8 cellular contexts compared by ENCODE assay signal in genomic region chr2:69437751-69438154, GRCh38. TPM values are rescaled to one million over a fixed set of nuclear protein-coding genes. Genes with fewer than 3 reads are reported as not detected.
DNase-seq lines count a peak whose midpoint lies in the region; ATAC-seq, FAIRE-seq and TF ChIP-seq lines count a peak whose summit lies in the region.

No MANE protein-coding gene starts in this region.

- peaks cover 24% of the 10 kb centered on the region for H3K79me2 ChIP-seq in K562 (ENCODE audit: control insufficient read depth, insufficient read depth, low read length)

- H3K4me1 ChIP-seq in IMR-90 (ENCODE audit: control insufficient read depth, insufficient read depth, low read length) (peaks cover 4% of the 10 kb centered on the region), K562 (replicated peaks in 1 of 2; ENCODE audit: control insufficient read depth in 2 of 2, insufficient read depth in 2 of 2, low read length in 2 of 2) (peaks cover 15 to 16% of the 10 kb centered on the region in 2 experiments; a peak in 4 of 5 replicates)

- TF ChIP-seq CTCF in IMR-90 (conservative IDR thresholded peaks at IDR 0.05; ENCODE audit: low read depth, low read length): no peak
- no peak for TF ChIP-seq CTCF in K562 (IDR thresholded peaks at IDR 0.05 in 2 of 3, conservative IDR thresholded peaks at IDR 0.05 in 1 of 3; ENCODE audit: insufficient read depth in 2 of 3, low read depth in 1 of 3, low read length in 3 of 3)

- dilution Hi-C loops in IMR-90 (cut with HindIII; ENCODE audit: low sequenced_read_pairs, unreplicated experiment): no loop called here

- H4K8ac ChIP-seq in IMR-90 (ENCODE audit: low read depth in 2 of 2, low read length in 2 of 2): peak overlapping the region; percentile 95 to 97

- no peak for FAIRE-seq in K562 (lab: Jason Lieb, UNC)

- in situ Hi-C loops in IMR-90 (cut with MboI; ENCODE audit: low sequenced_read_pairs): no loop called here
- in situ Hi-C loops in K562 (cut with MboI): no loop called here

- POLR2A ChIA-PET in IMR-90 (lab: Charles Lee; ENCODE audit: unreplicated experiment) (no interaction called here), K562 (lab: Yijun Ruan, JAX) (interaction anchor here (0.5 to 3.0 kb wide), 19 partner anchors 8 to 541 kb away, joined by 3 to 14 read pairs (median 4); partner anchors contain the start of genes GFPT1 and MXD1)

- H2AFZ ChIP-seq in IMR-90 (replicated peaks; ENCODE audit: low read length, poor library complexity) (peak overlapping the region; percentile 86), K562 (ENCODE audit: low read depth, low read length) (peak overlapping the region; percentile 100)

- DNase-seq in CMK (ENCODE audit: low read depth) (peak; percentile 8), IMR-90 (no peak), K562 (ENCODE audit: extremely low read depth in 1 of 4, low spot score in 3 of 4) (no peak), substantia nigra (lab: John Stamatoyannopoulos, UW) (peak in 23 of 49 donors; percentile 12 to 94 (median 61)), kidney glomerular epithelial cell (lab: John Stamatoyannopoulos, UW) (no peak), putamen (ENCODE audit: low spot score) (no peak)

- H3K9ac ChIP-seq in IMR-90 (ENCODE audit: low read depth, low read length): peak overlapping the region; percentile 70
- H3K9ac ChIP-seq in K562 (ENCODE audit: insufficient read depth in 1 of 2, low read depth in 2 of 2, low read length in 2 of 2): peak overlapping the region; percentile 79 to 97

- peak overlapping the region; percentile 59 for H3K4me3 ChIP-seq in IMR-90 (ENCODE audit: insufficient read depth, low read depth, low read length)
- H3K4me3 ChIP-seq in K562: peak overlapping the region; percentile 75

- TF ChIP-seq RAD21 in IMR-90 (IDR thresholded peaks at IDR 0.05; ENCODE audit: low read length) (no peak), K562 (CRISPR knock-in tag; conservative IDR thresholded peaks at IDR 0.05 in 1 of 2, IDR thresholded peaks at IDR 0.05 in 1 of 2) (no peak)

- H3K27ac ChIP-seq in IMR-90 (ENCODE audit: insufficient read depth, low read length): peak overlapping the region; percentile 83
- H3K27ac ChIP-seq in K562 (ENCODE audit: extremely low read depth, low read depth, low read length): peak overlapping the region; percentile 96
- H3K27ac ChIP-seq in layer of hippocampus (ENCODE audit: low read depth, low read length): peak overlapping the region; percentile 88
- peak overlapping the region; percentile 98 for H3K27ac ChIP-seq in substantia nigra (ENCODE audit: low read depth, low read length, poor library complexity, severe bottlenecking)

- peak overlapping the region; percentile 11; the same call in 2 of the 3 replicates for H2BK15ac ChIP-seq in IMR-90 (ENCODE audit: low read depth, low read length)

- no peaks in the 10 kb centered on the region for H3K27me3 ChIP-seq in IMR-90 (ENCODE audit: control insufficient read depth, insufficient read depth, low read length)
- no peaks in the 10 kb centered on the region for H3K27me3 ChIP-seq in K562 (ENCODE audit: control insufficient read depth in 2 of 2, insufficient read depth in 2 of 2, low read length in 2 of 2)
- no peaks in the 10 kb centered on the region for H3K27me3 ChIP-seq in layer of hippocampus (ENCODE audit: control insufficient read depth, insufficient read depth, low read length)

- H2AK9ac ChIP-seq in IMR-90 (replicated peaks; ENCODE audit: low read depth, low read length, poor library complexity): peak overlapping the region; percentile 70

- peaks cover 22 to 34% of the 10 kb centered on the region in 2 experiments for H3K79me1 ChIP-seq in IMR-90 (ENCODE audit: low read depth in 1 of 2, low read length in 2 of 2)

- ATAC-seq in IMR-90 (ENCODE audit: low read depth): peak; percentile 9
- no peak for ATAC-seq in K562
- no peak for ATAC-seq in GM18502 (IDR thresholded peaks at IDR 0.05; ENCODE audit: poor library complexity, unreplicated experiment)

- H4K20me1 ChIP-seq in IMR-90 (ENCODE audit: insufficient read depth, low read length): no peaks in the 10 kb centered on the region
- H4K20me1 ChIP-seq in K562 (replicated peaks; ENCODE audit: control insufficient read depth, insufficient read depth, low read length): no peaks in the 10 kb centered on the region

- peak overlapping the region; percentile 23 for H3K56ac ChIP-seq in IMR-90 (ENCODE audit: extremely low read depth, insufficient read depth, low read length)

- H4K91ac ChIP-seq in IMR-90 (ENCODE audit: insufficient read depth, low read depth, low read length): peak overlapping the region; percentile 75

- H4K5ac ChIP-seq in IMR-90 (ENCODE audit: low read depth, low read length): peak overlapping the region; percentile 92

- peak overlapping the region; percentile 21 for H2BK120ac ChIP-seq in IMR-90 (ENCODE audit: low read depth, low read length)

- H3K23ac ChIP-seq in IMR-90 (ENCODE audit: low read depth, low read length): peak overlapping the region; percentile 19

- H2BK20ac ChIP-seq in IMR-90 (ENCODE audit: low read depth, low read length): peak overlapping the region; percentile 11

- peak overlapping the region; percentile 70 for H3K4ac ChIP-seq in IMR-90 (ENCODE audit: low read depth, low read length)

- BruUV-seq in IMR-90 (replicated peaks; lab: Mats Ljungman, UMichigan) (no TSS peak), K562 (replicated peaks; lab: Mats Ljungman, UMichigan) (TSS peak; percentile 97)

- peak overlapping the region; percentile 58 for H3K18ac ChIP-seq in IMR-90 (ENCODE audit: low read depth, low read length)

- CTCF ChIA-PET in IMR-90 (lab: Yijun Ruan, JAX) (interaction anchor here (0.6 to 1.0 kb wide), 3 partner anchors 13 to 484 kb away, joined by 3 to 6 read pairs (median 4); no protein-coding TSS in a partner anchor), K562 (lab: Yijun Ruan, JAX; ENCODE audit: low intra/inter-chr PET ratio) (no interaction called here)

- peak overlapping the region; percentile 64 for H2BK5ac ChIP-seq in IMR-90 (ENCODE audit: low read depth, low read length, poor library complexity, severe bottlenecking)

- H2AK5ac ChIP-seq in IMR-90 (ENCODE audit: low read depth, low read length): peak overlapping the region; percentile 84

- H3K9me1 ChIP-seq in IMR-90 (ENCODE audit: insufficient read depth, low read length) (peaks cover 5% of the 10 kb centered on the region; the same call in 1 of the 2 replicates), K562 (ENCODE audit: control insufficient read depth, insufficient read depth, low read length) (no peaks in the 10 kb centered on the region)

- H3K9me3 ChIP-seq in IMR-90 (ENCODE audit: control insufficient read depth, insufficient read depth, low read length) (no peaks in the 10 kb centered on the region), K562 (replicated peaks; ENCODE audit: control insufficient read depth, insufficient read depth, low read depth, low read length) (no peaks in the 10 kb centered on the region; the same call in none of the 2 replicates)

- H3K4me2 ChIP-seq in IMR-90 (ENCODE audit: low read depth, low read length) (peak overlapping the region; percentile 50), K562 (ENCODE audit: insufficient read depth, low read length) (peak overlapping the region; percentile 89)

- H3K36me3 ChIP-seq in IMR-90 (ENCODE audit: control insufficient read depth, insufficient read depth, low read length) (no peaks in the 10 kb centered on the region), K562 (ENCODE audit: control insufficient read depth, insufficient read depth, low read length) (no peaks in the 10 kb centered on the region)

- 17% methylated on average over 1 of the region's 7 CpGs; no CpG with 5 or more reads in 1 of the 2 experiments for WGBS in IMR-90 (ENCODE audit: extremely low coverage in 2 of 2, insufficient read length in 1 of 2), 2 experiments
- WGBS in K562 (ENCODE audit: insufficient coverage, low coverage, missing lambda C conversion rate): 72% methylated on average over 7 of the region's 7 CpGs

- TF ChIP-seq EP300 in K562 (IDR thresholded peaks at IDR 0.05; ENCODE audit: low read length): no peak

- peak overlapping the region; percentile 66 for H3K14ac ChIP-seq in IMR-90 (replicated peaks; ENCODE audit: low read depth, low read length)

- TF ChIP-seq POLR2A in IMR-90 (IDR thresholded peaks at IDR 0.05; ENCODE audit: low read depth, low read length) (no peak), K562 (conservative IDR thresholded peaks at IDR 0.05) (no peak)

- intact Hi-C loops in IMR-90 (cut with micrococcal nuclease): loop anchor here (2.0 to 5.0 kb wide), 2 partner anchors 207 to 275 kb away; no protein-coding TSS in a partner anchor
- intact Hi-C loops in K562 (cut with micrococcal nuclease): loop anchor here (2.0 kb wide), 3 partner anchors 51 to 127 kb away; partner anchors contain the start of gene GFPT1

RNA-seq across cellular contexts. Expression of gene NFU1, which starts 0.5 kb away (rescaled TPM):
- 24.0 and 40.0 TPM in 2 replicates for total RNA-seq in IMR-90 (2012; rRNA removed)
- polyA plus RNA-seq in IMR-90 (2012; rRNA removed): 32.2 and 32.4 TPM in 2 replicates
- polyA plus RNA-seq in IMR-90 (2012; cell fraction: cytosol; rRNA removed): 9.3 and 15.4 TPM in 2 replicates
- polyA plus RNA-seq in IMR-90 (2012; cell fraction: nucleus; rRNA removed; ENCODE audit: low replicate concordance): 3.0 and 16.0 TPM in 2 replicates
- 4.6 and 7.7 TPM in 2 replicates for total RNA-seq in K562 (2011; cell fraction: chromatin; rRNA removed; ENCODE audit: low replicate concordance)
- total RNA-seq in K562 (2011; cell fraction: nucleolus; rRNA removed): 3.4 and 4.5 TPM in 2 replicates
- total RNA-seq in K562 (2011; cell fraction: nucleoplasm; rRNA removed): 6.7 and 8.2 TPM in 2 replicates
- 31.8 and 47.0 TPM in 2 replicates for total RNA-seq in K562 (2014; rRNA removed)
- 54.7 and 62.0 TPM in 2 replicates for total RNA-seq in K562 (2014; rRNA removed; fragmentation: Illumina TruSeq; extraction: Trizol)
- 52.7 and 53.7 TPM in 2 replicates for total RNA-seq in K562 (2015; rRNA removed; fragmentation: Illumina TruSeq; extraction: Trizol)
- total RNA-seq in K562 (2021): 41.2 and 46.1 TPM in 2 replicates
- 24.8 and 60.3 TPM in 2 replicates for polyA plus RNA-seq in K562 (2011; rRNA removed)
- polyA plus RNA-seq in K562 (2011; cell fraction: cytosol; rRNA removed): 14.8 and 21.4 TPM in 2 replicates
- 7.1 and 8.8 TPM in 2 replicates for polyA plus RNA-seq in K562 (2011; cell fraction: nucleus; rRNA removed)
- polyA plus RNA-seq in K562 (2012): 55.7 and 58.1 TPM in 2 replicates
- polyA plus RNA-seq in K562 (2014; fragmentation: Illumina TruSeq; extraction: Trizol): 32.5 and 33.3 TPM in 2 replicates
- 10 to 100 TPM; 33.9 to 59.4 TPM for polyA plus RNA-seq in K562 (2014; fragmentation: Nextera tagmentation; extraction: Ambion mirVana)
- polyA plus RNA-seq in K562 (2014; rRNA removed): 60.4 and 61.8 TPM in 2 replicates
- 22.7 and 35.6 TPM in 2 replicates for polyA minus RNA-seq in K562 (2011; rRNA and poly(A)+ RNA removed)
- polyA minus RNA-seq in K562 (2011; cell fraction: cytosol; rRNA and poly(A)+ RNA removed): 5.7 and 10.4 TPM in 2 replicates
- polyA minus RNA-seq in K562 (2011; cell fraction: nucleus; rRNA and poly(A)+ RNA removed): 3.4 and 4.4 TPM in 2 replicates

RNA-seq across cellular contexts. Expression of gene GFPT1, which starts 50.7 kb away (rescaled TPM):
- total RNA-seq in IMR-90 (2012; rRNA removed) (52.9 and 75.0 TPM in 2 replicates), K562 (2014; rRNA removed) (13.1 and 15.7 TPM in 2 replicates), K562 (2014; rRNA removed; fragmentation: Illumina TruSeq; extraction: Trizol) (26.0 and 29.3 TPM in 2 replicates), K562 (2015; rRNA removed; fragmentation: Illumina TruSeq; extraction: Trizol) (14.5 and 15.9 TPM in 2 replicates), K562 (2021) (38.3 and 39.2 TPM in 2 replicates)
- polyA plus RNA-seq in IMR-90 (2012; rRNA removed) (18.9 and 23.5 TPM in 2 replicates), K562 (2011; rRNA removed) (13.0 and 18.6 TPM in 2 replicates), K562 (2014; fragmentation: Illumina TruSeq; extraction: Trizol) (19.0 and 19.7 TPM in 2 replicates), K562 (2014; fragmentation: Nextera tagmentation; extraction: Ambion mirVana) (1 to 10 TPM; 6.6 to 8.6 TPM), K562 (2014; rRNA removed) (11.2 and 11.9 TPM in 2 replicates)
- polyA plus RNA-seq in IMR-90 (2012; cell fraction: cytosol; rRNA removed): 5.1 and 7.8 TPM in 2 replicates
- polyA plus RNA-seq in IMR-90 (2012; cell fraction: nucleus; rRNA removed; ENCODE audit: low replicate concordance): 2.6 and 15.5 TPM in 2 replicates
- 15.3 and 44.2 TPM in 2 replicates for total RNA-seq in K562 (2011; cell fraction: chromatin; rRNA removed; ENCODE audit: low replicate concordance)
- total RNA-seq in K562 (2011; cell fraction: nucleolus; rRNA removed): 13.7 and 17.2 TPM in 2 replicates
- 22.6 and 36.8 TPM in 2 replicates for total RNA-seq in K562 (2011; cell fraction: nucleoplasm; rRNA removed)
- polyA plus RNA-seq in K562 (2011; cell fraction: cytosol; rRNA removed): 4.1 and 9.6 TPM in 2 replicates
- polyA plus RNA-seq in K562 (2011; cell fraction: nucleus; rRNA removed): 5.4 and 6.7 TPM in 2 replicates
- 14.2 and 40.6 TPM in 2 replicates for polyA plus RNA-seq in K562 (2012)
- polyA minus RNA-seq in K562 (2011; rRNA and poly(A)+ RNA removed): 39.6 and 40.2 TPM in 2 replicates
- polyA minus RNA-seq in K562 (2011; cell fraction: cytosol; rRNA and poly(A)+ RNA removed): 20.3 and 32.8 TPM in 2 replicates
- polyA minus RNA-seq in K562 (2011; cell fraction: nucleus; rRNA and poly(A)+ RNA removed): 8.5 and 9.8 TPM in 2 replicates
